Comparison of ENCODE assay signal across 8 cellular contexts in genomic region chr6:43014434-43014909, GRCh38. TPM values are rescaled to one million over a fixed set of nuclear protein-coding genes. Genes with fewer than 3 reads are reported as not detected.
DNase-seq lines count a peak whose midpoint lies in the region; ATAC-seq and TF ChIP-seq lines count a peak whose summit lies in the region.

No MANE protein-coding gene starts in this region.

- WGBS in thymus, result 1% methylated on average over 7 of the region's 7 CpGs

- DNase-seq in AG08395 (ENCODE audit: low spot score), result peak; percentile 52
- no peak for DNase-seq in HFF-Myc (ENCODE audit: extremely low read depth, low read depth)
- peak; percentile 27 for DNase-seq in amniotic epithelial cell (ENCODE audit: low read depth)
- peak; percentile 27 for DNase-seq in kidney tubule cell (ENCODE audit: low spot score)
- DNase-seq in cerebellum (ENCODE audit: low spot score), result no peak
- no peak for DNase-seq in NCI-H2107 treated with DMSO at 0.1 percent for 48 hours (lab: John Stamatoyannopoulos, UW; ENCODE audit: unreplicated experiment)

- H3K4me3 ChIP-seq in HFF-Myc (replicated peaks; ENCODE audit: low read depth, low read length) (peak overlapping the region; percentile 91), thymus (ENCODE audit: low read length) (peak overlapping the region; percentile 69)

- peaks cover 54% of the 10 kb centered on the region for H3K36me3 ChIP-seq in thymus (ENCODE audit: control insufficient read depth, insufficient read depth)

- H3K27me3 ChIP-seq in thymus (ENCODE audit: control insufficient read depth, insufficient read depth), result no peaks in the 10 kb centered on the region

- peaks cover 1% of the 10 kb centered on the region for H3K9me3 ChIP-seq in thymus (ENCODE audit: control insufficient read depth)

- no peak overlapping the region for H3K27ac ChIP-seq in thymus (ENCODE audit: low read depth)

- H3K4me1 ChIP-seq in thymus (ENCODE audit: control insufficient read depth, insufficient read depth, low read length), result peaks cover 16% of the 10 kb centered on the region

- no peak for ATAC-seq in GM21390 (IDR thresholded peaks at IDR 0.05; ENCODE audit: unreplicated experiment)

- TF ChIP-seq CTCF in HFF-Myc (IDR thresholded peaks at IDR 0.05; ENCODE audit: low read depth, low read length, missing control alignments), result no peak

RNA-seq across cellular contexts. Expression of gene KLHDC3, which starts 0.4 kb away (rescaled TPM):
- 87.0 TPM for polyA plus RNA-seq in thymus
- 62.2 TPM for total RNA-seq in cerebellum

RNA-seq across cellular contexts. Expression of gene MEA1, which starts 0.7 kb away (rescaled TPM):
- 72.3 TPM for polyA plus RNA-seq in thymus
- 22.4 TPM for total RNA-seq in cerebellum

RNA-seq across cellular contexts. Expression of gene RRP36, which starts 7.0 kb away (rescaled TPM):
- 50.1 TPM for polyA plus RNA-seq in thymus
- total RNA-seq in cerebellum, result 34.5 TPM

RNA-seq across cellular contexts. Expression of gene PPP2R5D, which starts 30.1 kb away (rescaled TPM):
- 25.0 TPM for polyA plus RNA-seq in thymus
- 30.2 TPM for total RNA-seq in cerebellum

RNA-seq across cellular contexts. Expression of gene PEX6, which starts 35.5 kb away (rescaled TPM):
- 16.6 TPM for polyA plus RNA-seq in thymus
- 17.1 TPM for total RNA-seq in cerebellum

Comparison
In these comparisons a context has a peak if more than half of its experiments do, and no peak if none do; other contexts are left out.
1. DNase-seq: peak in AG08395 (single experiment), amniotic epithelial cell (single experiment) and kidney tubule cell (single experiment); none in HFF-Myc (single experiment), cerebellum (single experiment) and NCI-H2107 treated with DMSO at 0.1 percent for 48 hours (single experiment).